22 cellular contexts compared by ENCODE assay signal in genomic region chr9:109471475-109471874, GRCh38. TPM values are rescaled to one million over a fixed set of nuclear protein-coding genes. Genes with fewer than 3 reads are reported as not detected.
"Had no signal": no experiment of that assay in that cellular context is flagged by ENCODE, and none has a peak within 500 bp of the region (broad histone marks: within the 10 kb centered on the region; RNA-seq: fewer than 3 reads in every experiment).

No MANE protein-coding gene starts in this region.

- H3K9me3 Mint-ChIP-seq: activated naive CD4-positive, alpha-beta T cell treated with anti-CD3 and anti-CD28 coated beads for 36 hours; activated naive CD8-positive, alpha-beta T cell treated with anti-CD3 and anti-CD28 coated beads for 36 hours; activated T-helper 1 cell treated with anti-CD3 and anti-CD28 coated beads, Interleukin-12 subunit alpha, Interleukin-12 subunit beta, Interleukin-2, Interleukin-4 antibody, amounts not matched to agents 30 ng/mL and 10 ng/mL and 1 ng/mL, durations not matched to agents 14 hours and 24 hours and 36 hours; dendritic cell treated with granulocyte-macrophage colony-stimulating factor and Interleukin-4, amounts not matched to agents 40 ng/mL and 50 ng/mL, for 4 days; endodermal cell; naive thymus-derived CD8-positive, alpha-beta T cell; neural crest cell had no signal

- H3K9me3 ChIP-seq: adrenal gland, esophagus muscularis mucosa, pancreas, prostate gland, spleen had no signal

- H3K36me3 ChIP-seq: adrenal gland, brain microvascular endothelial cell, esophagus muscularis mucosa, pancreas, prostate gland, spleen had no signal

- H3K4me1 ChIP-seq: adrenal gland, spleen had no signal

- H3K4me1 Mint-ChIP-seq: naive thymus-derived CD8-positive, alpha-beta T cell; neural crest cell had no signal

- H3K27ac Mint-ChIP-seq: activated naive CD4-positive, alpha-beta T cell treated with anti-CD3 and anti-CD28 coated beads for 36 hours; activated naive CD8-positive, alpha-beta T cell treated with anti-CD3 and anti-CD28 coated beads for 36 hours; activated T-helper 1 cell treated with anti-CD3 and anti-CD28 coated beads, Interleukin-12 subunit alpha, Interleukin-12 subunit beta, Interleukin-2, Interleukin-4 antibody, amounts not matched to agents 30 ng/mL and 10 ng/mL and 1 ng/mL, durations not matched to agents 14 hours and 24 hours and 36 hours; dendritic cell treated with granulocyte-macrophage colony-stimulating factor and Interleukin-4, amounts not matched to agents 40 ng/mL and 50 ng/mL, for 4 days; endodermal cell; naive thymus-derived CD8-positive, alpha-beta T cell had no signal

- H3K4me3 Mint-ChIP-seq: activated naive CD4-positive, alpha-beta T cell treated with anti-CD3 and anti-CD28 coated beads for 36 hours; activated naive CD8-positive, alpha-beta T cell treated with anti-CD3 and anti-CD28 coated beads for 36 hours; activated T-helper 1 cell treated with anti-CD3 and anti-CD28 coated beads, Interleukin-12 subunit alpha, Interleukin-12 subunit beta, Interleukin-2, Interleukin-4 antibody, amounts not matched to agents 30 ng/mL and 10 ng/mL and 1 ng/mL, durations not matched to agents 14 hours and 24 hours and 36 hours; dendritic cell treated with granulocyte-macrophage colony-stimulating factor and Interleukin-4, amounts not matched to agents 40 ng/mL and 50 ng/mL, for 4 days; endodermal cell; naive thymus-derived CD8-positive, alpha-beta T cell; neural crest cell had no signal

- H3K27ac ChIP-seq: adrenal gland, brain microvascular endothelial cell, esophagus muscularis mucosa, pancreas, prostate gland, spleen had no signal

- DNase-seq: activated CD4-positive, alpha-beta T cell treated with anti-CD3 and anti-CD28 coated beads for 4 hours; activated CD4-positive, alpha-beta T cell treated with anti-CD3 and anti-CD28 coated beads, Interleukin-2, amount 50 U/mL, for 48 hours; activated CD8-positive, alpha-beta memory T cell treated with anti-CD3 and anti-CD28 coated beads for 24 hours; activated effector memory CD4-positive, alpha-beta T cell treated with anti-CD3 and anti-CD28 coated beads, Interleukin-2, amount 50 U/mL, for 16 hours; activated naive CD4-positive, alpha-beta T cell treated with anti-CD3 and anti-CD28 coated beads for 36 hours; activated naive CD8-positive, alpha-beta T cell treated with anti-CD3 and anti-CD28 coated beads for 36 hours; brain microvascular endothelial cell; caudate nucleus; endodermal cell; foreskin melanocyte; islet precursor cell; naive thymus-derived CD8-positive, alpha-beta T cell; nucleus accumbens; pancreas; spleen; stimulated activated naive CD4-positive, alpha-beta T cell had no signal

- H3K36me3 Mint-ChIP-seq: activated naive CD8-positive, alpha-beta T cell treated with anti-CD3 and anti-CD28 coated beads for 36 hours; naive thymus-derived CD8-positive, alpha-beta T cell had no signal

- H3K4me3 ChIP-seq: adrenal gland, esophagus muscularis mucosa, pancreas, prostate gland, spleen had no signal

- ATAC-seq: naive thymus-derived CD8-positive, alpha-beta T cell; pancreas had no signal

- H3K27me3 ChIP-seq: adrenal gland, brain microvascular endothelial cell, pancreas had no signal

RNA-seq across cellular contexts. Expression of gene PTPN3, which starts 26.6 kb away (rescaled TPM):
- total RNA-seq: naive thymus-derived CD8-positive, alpha-beta T cell had no signal
- polyA plus RNA-seq: naive thymus-derived CD8-positive, alpha-beta T cell had no signal
